In genomic region chr5:157668356-157668755, GRCh38 we compare ENCODE assay signal across 1 cellular context.
TF ChIP-seq lines count a peak whose summit lies in the region.

No MANE protein-coding gene starts in this region.

TF ChIP-seq in IMR-90, 13 proteins besides CTCF, POLR2A, EP300 and RAD21:
- TF ChIP-seq BHLHE40 (IDR thresholded peaks at IDR 0.05; ENCODE audit: low read depth, low read length) = no peak
TF ChIP-seq in IMR-90: peak in this region for 0.
